Comparison of ENCODE assay signal across 1 cellular context in genomic region chr16:67149276-67150057, GRCh38.
TF ChIP-seq lines count a peak whose summit lies in the region.

No MANE protein-coding gene starts in this region.

TF ChIP-seq in HCT116, 20 proteins besides CTCF, POLR2A, EP300 and RAD21:
- TF ChIP-seq JUND (IDR thresholded peaks at IDR 0.05): no peak
- TF ChIP-seq CEBPB (IDR thresholded peaks at IDR 0.05; ENCODE audit: low read depth): no peak
- TF ChIP-seq SP1 (IDR thresholded peaks at IDR 0.05; ENCODE audit: low read depth): no peak
- no peak for TF ChIP-seq EZH2phosphoT487 (IDR thresholded peaks at IDR 0.05; ENCODE audit: borderline replicate concordance)
